ENCODE assay signal across 13 cellular contexts in the genomic region with DNA sequence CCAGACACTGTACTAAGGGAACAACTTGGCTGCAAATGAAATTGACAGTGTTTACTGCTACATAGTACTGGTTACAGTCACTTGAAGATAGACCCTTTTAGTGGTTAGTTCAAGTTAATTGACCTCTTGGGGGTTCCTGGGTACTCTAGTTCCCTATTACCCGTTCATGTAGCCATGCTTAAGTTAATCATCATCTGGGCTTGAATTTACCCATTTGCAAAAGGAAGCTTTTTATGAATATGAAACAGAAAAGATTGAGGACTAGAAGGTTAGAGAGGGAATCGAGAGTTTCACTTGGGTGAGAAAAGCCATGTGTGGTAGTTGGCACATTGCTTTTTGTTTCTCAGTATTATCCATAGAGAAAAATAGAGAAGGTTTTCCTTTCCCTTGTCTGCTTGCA. TPM values are rescaled to one million over a fixed set of nuclear protein-coding genes. Genes with fewer than 3 reads are reported as not detected.
A peak's percentile ranks its signal among the peaks of the same experiment; 100 is the strongest.
DNase-seq lines count a peak whose midpoint lies in the region; ATAC-seq and TF ChIP-seq lines count a peak whose summit lies in the region.
"Had no signal": no experiment of that assay in that cellular context is flagged by ENCODE, and none has a peak within 500 bp of the region (broad histone marks: within the 10 kb centered on the region; RNA-seq: fewer than 3 reads in every experiment).

No MANE protein-coding gene starts in this region.

- no peak overlapping the region for H3K4me3 ChIP-seq in DND-41 (ENCODE audit: low read depth in 1 of 2, low read length in 2 of 2)
- H3K4me3 ChIP-seq: psoas muscle had no signal

- no peak overlapping the region for H3K27ac Mint-ChIP-seq in activated T-helper 1 cell treated with anti-CD3 and anti-CD28 coated beads, Interleukin-12 subunit alpha, Interleukin-12 subunit beta, Interleukin-2, Interleukin-4 antibody, amounts not matched to agents 30 ng/mL and 10 ng/mL and 1 ng/mL, durations not matched to agents 14 hours and 24 hours and 36 hours
- H3K27ac Mint-ChIP-seq in T-cell, result no peak overlapping the region
- H3K27ac Mint-ChIP-seq: activated T-cell treated with anti-CD3 and anti-CD28 coated beads, Interleukin-2, amount 50 U/mL, for 24 hours; endodermal cell had no signal

- peaks cover 30% of the 10 kb centered on the region for H3K36me3 ChIP-seq in DND-41 (ENCODE audit: insufficient read depth, low read length)

- H3K9me3 ChIP-seq in DND-41 (ENCODE audit: insufficient read depth, low read length, severe bottlenecking), result no peaks in the 10 kb centered on the region
- H3K9me3 ChIP-seq: psoas muscle had no signal

- POLR2A ChIA-PET in T-cell (lab: Charles Lee), result interaction anchor here in 1 of 2 donors (1.2 to 2.1 kb wide), 3 partner anchors 24 to 878 kb away, joined by 5 to 6 read pairs (median 5); a partner anchor contains a TSS

- H3K4me2 ChIP-seq in DND-41 (ENCODE audit: insufficient read depth, low read length), result 0 out of 2 replicates have a peak overlapping the region, but pooled peaks have one; percentile 3

- no peaks in the 10 kb centered on the region for H3K9me3 Mint-ChIP-seq in activated T-helper 1 cell treated with anti-CD3 and anti-CD28 coated beads, Interleukin-12 subunit alpha, Interleukin-12 subunit beta, Interleukin-2, Interleukin-4 antibody, amounts not matched to agents 30 ng/mL and 10 ng/mL and 1 ng/mL, durations not matched to agents 14 hours and 24 hours and 36 hours
- H3K9me3 Mint-ChIP-seq in T-cell, result no peaks in the 10 kb centered on the region
- H3K9me3 Mint-ChIP-seq: activated T-cell treated with anti-CD3 and anti-CD28 coated beads, Interleukin-2, amount 50 U/mL, for 24 hours; endodermal cell had no signal

- H3K27ac ChIP-seq in DND-41 (ENCODE audit: low read length), result no peak overlapping the region
- H3K27ac ChIP-seq: psoas muscle had no signal

- no peak overlapping the region for H2AFZ ChIP-seq in DND-41 (ENCODE audit: low read depth, low read length)

- H4K20me1 ChIP-seq in DND-41 (ENCODE audit: insufficient read depth, low read length), result peaks cover 10% of the 10 kb centered on the region; the same call in 1 of the 2 replicates

- H3K4me3 Mint-ChIP-seq in activated T-helper 1 cell treated with anti-CD3 and anti-CD28 coated beads, Interleukin-12 subunit alpha, Interleukin-12 subunit beta, Interleukin-2, Interleukin-4 antibody, amounts not matched to agents 30 ng/mL and 10 ng/mL and 1 ng/mL, durations not matched to agents 14 hours and 24 hours and 36 hours, result no peak overlapping the region
- peak overlapping the region in 1 of 3 donors; percentile 91 for H3K4me3 Mint-ChIP-seq in T-cell
- H3K4me3 Mint-ChIP-seq: endodermal cell had no signal

- CTCF ChIA-PET in T-cell (lab: Charles Lee), result interaction anchor here in 1 of 2 donors (0.6 to 4.4 kb wide), 3 partner anchors 14 to 1763 kb away, joined by 3 to 29 read pairs (median 3); no protein-coding TSS in a partner anchor

- H3K27me3 Mint-ChIP-seq in activated T-helper 1 cell treated with anti-CD3 and anti-CD28 coated beads, Interleukin-12 subunit alpha, Interleukin-12 subunit beta, Interleukin-2, Interleukin-4 antibody, amounts not matched to agents 30 ng/mL and 10 ng/mL and 1 ng/mL, durations not matched to agents 14 hours and 24 hours and 36 hours (ENCODE audit: insufficient read depth), result peaks cover 8% of the 10 kb centered on the region
- H3K27me3 Mint-ChIP-seq in T-cell, result no peaks in the 10 kb centered on the region

- intact Hi-C loops in activated T-helper 1 cell treated with anti-CD3 and anti-CD28 coated beads, Interleukin-12 subunit alpha, Interleukin-12 subunit beta, Interleukin-2, Interleukin-4 antibody, amounts not matched to agents 30 ng/mL and 10 ng/mL and 1 ng/mL, durations not matched to agents 14 hours and 24 hours and 36 hours (cut with micrococcal nuclease), result no loop called here

- peaks cover 34% of the 10 kb centered on the region for H3K4me1 Mint-ChIP-seq in activated T-helper 1 cell treated with anti-CD3 and anti-CD28 coated beads, Interleukin-12 subunit alpha, Interleukin-12 subunit beta, Interleukin-2, Interleukin-4 antibody, amounts not matched to agents 30 ng/mL and 10 ng/mL and 1 ng/mL, durations not matched to agents 14 hours and 24 hours and 36 hours (ENCODE audit: low read depth)
- peaks cover 30 to 33% (median 31%) of the 10 kb centered on the region in 3 donors for H3K4me1 Mint-ChIP-seq in T-cell

- H3K9ac ChIP-seq in DND-41 (ENCODE audit: low read depth, low read length), result no peak overlapping the region

- ATAC-seq in DND-41 (ENCODE audit: insufficient read depth, low read depth) (no peak), GM19438 (IDR thresholded peaks at IDR 0.05; ENCODE audit: low read depth, unreplicated experiment) (peak; percentile 41), HG02870 (IDR thresholded peaks at IDR 0.05; ENCODE audit: unreplicated experiment) (peak; percentile 26), HG03571 (IDR thresholded peaks at IDR 0.05; ENCODE audit: unreplicated experiment) (peak; percentile 53), T-cell (replicated peaks in 1 of 4) (no peak)
- ATAC-seq: activated CD4-positive, CD25-positive, alpha-beta regulatory T cell treated with anti-CD3 and anti-CD28 coated beads, Interleukin-2, amount 50 U/mL, for 24 hours; psoas muscle had no signal

- peaks cover 23% of the 10 kb centered on the region for H3K79me2 ChIP-seq in DND-41 (ENCODE audit: insufficient read depth, low read length)

- H3K4me1 ChIP-seq in DND-41 (ENCODE audit: insufficient read depth, low read length), result peaks cover 32% of the 10 kb centered on the region

- DNase-seq in DND-41, result no peak
- no peak for DNase-seq in MV-4-11 (lab: John Stamatoyannopoulos, UW)
- no peak for DNase-seq in activated T-helper 1 cell treated with anti-CD3 and anti-CD28 coated beads, Interleukin-12 subunit alpha, Interleukin-12 subunit beta, Interleukin-2, Interleukin-4 antibody, amounts not matched to agents 30 ng/mL and 10 ng/mL and 1 ng/mL, durations not matched to agents 14 hours and 24 hours and 36 hours (ENCODE audit: low spot score)
- no peak for DNase-seq in T-cell
- DNase-seq in DMS 273 treated with DMSO at 0.1 percent for 48 hours (lab: John Stamatoyannopoulos, UW), result no peak
- DNase-seq: activated T-cell treated with anti-CD3 and anti-CD28 coated beads, Interleukin-2, amount 50 U/mL, for 24 hours; endodermal cell; islet precursor cell; psoas muscle had no signal

- no peak for TF ChIP-seq CTCF in DND-41 (IDR thresholded peaks at IDR 0.05; ENCODE audit: borderline replicate concordance, extremely low read depth, low read length, poor library complexity, severe bottlenecking)

- peaks cover 16% of the 10 kb centered on the region for H3K36me3 Mint-ChIP-seq in activated T-helper 1 cell treated with anti-CD3 and anti-CD28 coated beads, Interleukin-12 subunit alpha, Interleukin-12 subunit beta, Interleukin-2, Interleukin-4 antibody, amounts not matched to agents 30 ng/mL and 10 ng/mL and 1 ng/mL, durations not matched to agents 14 hours and 24 hours and 36 hours (ENCODE audit: low read depth)
- H3K36me3 Mint-ChIP-seq in T-cell, result peaks cover 22% of the 10 kb centered on the region

- no peaks in the 10 kb centered on the region for H3K27me3 ChIP-seq in DND-41 (ENCODE audit: insufficient read depth, low read length, poor library complexity)

RNA-seq across cellular contexts. Expression of a gene that starts 2.7 kb away (rescaled TPM):
- total RNA-seq in activated T-helper 1 cell treated with anti-CD3 and anti-CD28 coated beads, Interleukin-12 subunit alpha, Interleukin-12 subunit beta, Interleukin-2, Interleukin-4 antibody, amounts not matched to agents 30 ng/mL and 10 ng/mL and 1 ng/mL, durations not matched to agents 14 hours and 24 hours and 36 hours, result 42.7 and 42.8 TPM in 2 replicates
- total RNA-seq in T-cell, result 100 to 1,000 TPM in 3 of 5 donors, 10 to 100 TPM in 2; 86.5 to 116 (median 102) TPM

RNA-seq across cellular contexts. Expression of a gene that starts 30.8 kb away (rescaled TPM):
- 19.2 and 19.7 TPM in 2 replicates for total RNA-seq in activated T-helper 1 cell treated with anti-CD3 and anti-CD28 coated beads, Interleukin-12 subunit alpha, Interleukin-12 subunit beta, Interleukin-2, Interleukin-4 antibody, amounts not matched to agents 30 ng/mL and 10 ng/mL and 1 ng/mL, durations not matched to agents 14 hours and 24 hours and 36 hours
- 10 to 100 TPM in 3 of 5 donors, 1 to 10 TPM in 2; 5.7 to 14.0 (median 12.3) TPM for total RNA-seq in T-cell

Comparison
In these comparisons a context has a peak if more than half of its experiments do, and no peak if none do; other contexts are left out.
1. ATAC-seq: peak in GM19438 (single experiment), HG02870 (single experiment) and HG03571 (single experiment); none in DND-41 (single experiment) and T-cell (0 of 4).